Comparison of ENCODE assay signal across 17 cellular contexts in the genomic region with DNA sequence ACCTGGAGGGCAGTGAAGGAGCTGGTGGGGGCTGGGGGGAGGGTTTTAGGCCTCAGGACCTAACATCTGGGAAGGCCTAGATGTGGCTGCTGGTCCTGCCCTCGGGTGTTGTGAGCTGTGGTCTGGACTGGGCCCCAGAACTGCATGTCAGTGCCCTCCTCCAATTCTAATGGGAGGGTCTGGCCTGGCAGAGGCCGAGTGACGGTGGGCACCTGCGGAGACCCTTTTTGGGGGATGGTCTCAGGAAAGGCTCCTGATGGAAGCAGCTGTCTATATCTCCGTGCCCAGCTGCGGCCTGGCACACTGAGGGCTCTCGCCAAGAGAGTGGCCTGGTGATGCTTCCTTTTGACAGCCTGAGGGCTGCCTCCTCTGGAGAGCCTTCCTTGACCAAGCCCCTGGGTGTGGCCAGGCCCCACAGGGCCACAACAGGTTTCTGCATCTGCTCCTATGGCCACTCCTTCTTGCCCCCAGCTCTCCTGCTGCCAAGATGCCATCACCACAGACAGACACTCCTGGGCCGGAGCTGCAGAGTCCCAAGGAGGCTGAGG. TPM values are rescaled to one million over a fixed set of nuclear protein-coding genes. Genes with fewer than 3 reads are reported as not detected.
DNase-seq lines count a peak whose midpoint lies in the region; ATAC-seq, FAIRE-seq and TF ChIP-seq lines count a peak whose summit lies in the region.
"Had no signal": no experiment of that assay in that cellular context is flagged by ENCODE, and none has a peak within 500 bp of the region (broad histone marks: within the 10 kb centered on the region; RNA-seq: fewer than 3 reads in every experiment).

No MANE protein-coding gene starts in this region.

- no peaks in the 10 kb centered on the region for H3K36me3 Mint-ChIP-seq in neural crest cell (ENCODE audit: low read depth)

- TF ChIP-seq EP300 in A549 (IDR thresholded peaks at IDR 0.05) (no peak), K562 (IDR thresholded peaks at IDR 0.05; ENCODE audit: low read length) (no peak)

- H3K27ac ChIP-seq in A549 (peak overlapping the region; percentile 88 to 94), HEK293 (ENCODE audit: extremely low read depth, low read depth, low read length) (no peak overlapping the region), K562 (ENCODE audit: extremely low read depth, low read depth, low read length) (peak overlapping the region; percentile 84)
- H3K27ac ChIP-seq: HL-60 had no signal

- peak in 1 of 2 experiments; percentile 0; a peak in 1 of 6 replicates for ATAC-seq in A549
- peak; percentile 53 for ATAC-seq in K562

- BruUV-seq in K562 (replicated peaks; lab: Mats Ljungman, UMichigan) = no TSS peak

- no peak for TF ChIP-seq RAD21 in A549 (conservative IDR thresholded peaks at IDR 0.05 in 1 of 2, IDR thresholded peaks at IDR 0.05 in 1 of 2)
- no peak for TF ChIP-seq RAD21 in K562 (CRISPR knock-in tag; conservative IDR thresholded peaks at IDR 0.05 in 1 of 2, IDR thresholded peaks at IDR 0.05 in 1 of 2)

- peak overlapping the region; percentile 35 for H3K27ac Mint-ChIP-seq in neural crest cell (ENCODE audit: unreplicated experiment)

- no peaks in the 10 kb centered on the region for H4K20me1 ChIP-seq in K562 (replicated peaks; ENCODE audit: control insufficient read depth, insufficient read depth, low read length)

- H3K4me3 Mint-ChIP-seq in neural crest cell = no peak overlapping the region

- H3K9me3 ChIP-seq in A549 (no peaks in the 10 kb centered on the region), HEK293 (ENCODE audit: control insufficient read depth, insufficient read depth, low read depth, low read length) (no peaks in the 10 kb centered on the region), K562 (replicated peaks; ENCODE audit: control insufficient read depth, insufficient read depth, low read depth, low read length) (no peaks in the 10 kb centered on the region)
- H3K9me3 ChIP-seq: HAP-1, Peyer's patch, SK-N-SH had no signal

- no peaks in the 10 kb centered on the region for H3K9me1 ChIP-seq in K562 (ENCODE audit: control insufficient read depth, insufficient read depth, low read length)

- FAIRE-seq in A549 (lab: Jason Lieb, UNC) = no peak
- peak; percentile 23 for FAIRE-seq in K562 (lab: Jason Lieb, UNC)
- FAIRE-seq: HTR-8/SVneo had no signal

- H3K27me3 ChIP-seq in K562 (ENCODE audit: control insufficient read depth in 2 of 2, insufficient read depth in 2 of 2, low read length in 2 of 2) = no peaks in the 10 kb centered on the region
- H3K27me3 ChIP-seq: Peyer's patch had no signal

- H3K4me1 Mint-ChIP-seq in neural crest cell = peaks cover 7% of the 10 kb centered on the region

- no peak for DNase-seq in A549 (ENCODE audit: low read depth in 1 of 2, low spot score in 1 of 2)
- peak in 1 of 4 experiments; percentile 28 for DNase-seq in K562 (ENCODE audit: extremely low read depth in 1 of 4, low spot score in 3 of 4)
- DNase-seq in neural crest cell (ENCODE audit: low read depth, low spot score) = no peak
- no peak for DNase-seq in inferior parietal cortex (ENCODE audit: extremely low spot score)
- DNase-seq in NCI-H524 treated with DMSO at 0.1 percent for 48 hours (lab: John Stamatoyannopoulos, UW) = no peak
- DNase-seq in effector CD8-positive, alpha-beta T cell (lab: John Stamatoyannopoulos, UW) = no peak
- no peak for DNase-seq in NCI-H2196 treated with DMSO at 0.1 percent for 48 hours (lab: John Stamatoyannopoulos, UW; ENCODE audit: unreplicated experiment)
- DNase-seq: EL, NCI-H187 treated with DMSO at 0.1 percent for 48 hours, NCI-H748 treated with DMSO at 0.1 percent for 48 hours, SHP77, SK-N-SH had no signal

- no peaks in the 10 kb centered on the region for H3K9me3 Mint-ChIP-seq in neural crest cell

- peaks cover 11% of the 10 kb centered on the region; the same call in 2 of the 3 replicates for H3K79me2 ChIP-seq in K562 (ENCODE audit: control insufficient read depth, insufficient read depth, low read length)

- H3K4me1 ChIP-seq in A549 (peaks cover 57% of the 10 kb centered on the region), HEK293 (ENCODE audit: control insufficient read depth, insufficient read depth, low read length) (0 out of 2 replicates have a peak, but pooled peaks cover 2% of the 10 kb centered on the region), K562 (replicated peaks in 1 of 2; ENCODE audit: control insufficient read depth in 2 of 2, insufficient read depth in 2 of 2, low read length in 2 of 2) (peaks cover 26 to 85% of the 10 kb centered on the region in 2 experiments)
- H3K4me1 ChIP-seq: HAP-1 had no signal

- H2AFZ ChIP-seq in K562 (ENCODE audit: low read depth, low read length) = peak overlapping the region; percentile 94

- no peaks in the 10 kb centered on the region for H3K36me3 ChIP-seq in HEK293 (ENCODE audit: control insufficient read depth in 2 of 2, insufficient read depth in 1 of 2, low read length in 2 of 2)
- peaks cover 6% of the 10 kb centered on the region; the same call in 1 of the 3 replicates for H3K36me3 ChIP-seq in K562 (ENCODE audit: control insufficient read depth, insufficient read depth, low read length)
- H3K36me3 ChIP-seq: HAP-1, Peyer's patch had no signal

- TF ChIP-seq POLR2A in A549 (IDR thresholded peaks at IDR 0.05; ENCODE audit: low read length) = no peak
- TF ChIP-seq POLR2A in K562 (conservative IDR thresholded peaks at IDR 0.05) = no peak

- CTCF ChIA-PET in A549 (lab: Yijun Ruan, JAX) (interaction anchor here (0.6 to 14.0 kb wide), 10 partner anchors 8 to 406 kb away, joined by 3 to 544 read pairs (median 18); a partner anchor contains a TSS), HEK293 (lab: Yijun Ruan, JAX) (interaction anchor here (0.7 to 0.8 kb wide), 2 partner anchors 18 to 41 kb away, joined by 3 read pairs; no protein-coding TSS in a partner anchor), K562 (lab: Yijun Ruan, JAX; ENCODE audit: low intra/inter-chr PET ratio) (no interaction called here)

- POLR2A ChIA-PET in A549 (lab: Yijun Ruan, JAX) (no interaction called here), HEK293 (lab: Yijun Ruan, JAX) (no interaction called here), K562 (lab: Yijun Ruan, JAX) (interaction anchor here (0.6 to 2.0 kb wide), 3 partner anchors 11 to 29 kb away, joined by 3 to 7 read pairs (median 4); no protein-coding TSS in a partner anchor)

- in situ Hi-C loops in K562 (cut with MboI) = loop anchor here (10.0 kb wide), 1 partner anchor 195 kb away; no protein-coding TSS in a partner anchor

- 25% methylated on average over 1 of the region's 8 CpGs for WGBS in A549 (ENCODE audit: missing lambda C conversion rate)
- 45% methylated on average over 2 of the region's 8 CpGs for WGBS in K562 (ENCODE audit: insufficient coverage, low coverage, missing lambda C conversion rate)

- TF ChIP-seq CTCF in A549 (IDR thresholded peaks at IDR 0.05) (no peak), HEK293 (tag by site-specific recombination; IDR thresholded peaks at IDR 0.05) (no peak), K562 (IDR thresholded peaks at IDR 0.05 in 2 of 3, conservative IDR thresholded peaks at IDR 0.05 in 1 of 3; ENCODE audit: insufficient read depth in 2 of 3, low read depth in 1 of 3, low read length in 3 of 3) (no peak), neural crest cell (conservative IDR thresholded peaks at IDR 0.05) (no peak)

- peaks cover 17% of the 10 kb centered on the region for H3K27me3 Mint-ChIP-seq in neural crest cell (ENCODE audit: low read depth)

- peak overlapping the region; percentile 87 for H3K4me2 ChIP-seq in A549
- peak overlapping the region; percentile 85 for H3K4me2 ChIP-seq in K562 (ENCODE audit: insufficient read depth, low read length)
- H3K4me2 ChIP-seq: SK-N-SH had no signal

- intact Hi-C loops in K562 (cut with micrococcal nuclease) = no loop called here

- peak overlapping the region; percentile 62 to 91; a peak in 3 of 4 replicates for H3K9ac ChIP-seq in K562 (ENCODE audit: insufficient read depth in 1 of 2, low read depth in 2 of 2, low read length in 2 of 2)
- H3K9ac ChIP-seq: SK-N-SH had no signal

- H3K4me3 ChIP-seq in A549 (no peak overlapping the region), HEK293 (ENCODE audit: low read depth, low read length) (no peak overlapping the region), K562 (peak overlapping the region; percentile 29)
- H3K4me3 ChIP-seq: HAP-1, Peyer's patch had no signal

RNA-seq across cellular contexts. Expression of a gene that starts 5.3 kb away (rescaled TPM):
- 0.94 and 1.5 TPM in 2 replicates for polyA plus RNA-seq in A549 (2011; rRNA removed)
- 4.3 and 7.2 TPM in 2 replicates for polyA plus RNA-seq in A549 (2012; cell fraction: cytosol; rRNA removed)
- polyA plus RNA-seq in A549 (2012; cell fraction: nucleus; rRNA removed) = 15.2 and 17.0 TPM in 2 replicates
- 4.3 to 4.9 TPM (median 4.7 TPM) in 3 replicates for polyA plus RNA-seq in A549 (2017; fragmentation: RNase III; extraction: RNeasy Plus Mini Kit Qiagen cat#74134 plus additional on column Dnase treatment)
- polyA minus RNA-seq in A549 (2011; rRNA and poly(A)+ RNA removed) = 1.2 and 2.7 TPM in 2 replicates
- total RNA-seq in K562 (2011; cell fraction: chromatin; rRNA removed; ENCODE audit: low replicate concordance) = 7.7 and 24.3 TPM in 2 replicates
- 22.4 and 23.0 TPM in 2 replicates for total RNA-seq in K562 (2011; cell fraction: nucleolus; rRNA removed)
- total RNA-seq in K562 (2011; cell fraction: nucleoplasm; rRNA removed) = 13.8 and 17.9 TPM in 2 replicates
- total RNA-seq in K562 (2014; rRNA removed) = 3.5 and 5.6 TPM in 2 replicates
- total RNA-seq in K562 (2014; rRNA removed; fragmentation: Illumina TruSeq; extraction: Trizol) = 0.33 TPM in 1 of 2 replicates, not detected in the other
- total RNA-seq in K562 (2015; rRNA removed; fragmentation: Illumina TruSeq; extraction: Trizol) = 0.83 and 1.6 TPM in 2 replicates
- total RNA-seq in K562 (2021) = 5.4 and 6.7 TPM in 2 replicates
- 1.1 and 2.0 TPM in 2 replicates for polyA plus RNA-seq in K562 (2011; rRNA removed)
- polyA plus RNA-seq in K562 (2011; cell fraction: cytosol; rRNA removed) = 1.6 and 3.7 TPM in 2 replicates
- 8.4 and 18.9 TPM in 2 replicates for polyA plus RNA-seq in K562 (2011; cell fraction: nucleus; rRNA removed)
- polyA plus RNA-seq in K562 (2012) = 1.8 and 2.2 TPM in 2 replicates
- polyA plus RNA-seq in K562 (2014; fragmentation: Illumina TruSeq; extraction: Trizol) = 0.25 and 0.97 TPM in 2 replicates
- polyA plus RNA-seq in K562 (2014; fragmentation: Nextera tagmentation; extraction: Ambion mirVana) = under 1 TPM in 1 of 2 experiments, not detected in 1; 0.10 TPM
- polyA plus RNA-seq in K562 (2014; rRNA removed) = 6.2 and 11.7 TPM in 2 replicates
- polyA minus RNA-seq in K562 (2011; rRNA and poly(A)+ RNA removed) = 0.21 TPM in 1 of 2 replicates, not detected in the other
- polyA minus RNA-seq in K562 (2011; cell fraction: cytosol; rRNA and poly(A)+ RNA removed) = 2.5 and 2.9 TPM in 2 replicates
- 3.1 and 5.0 TPM in 2 replicates for polyA minus RNA-seq in K562 (2011; cell fraction: nucleus; rRNA and poly(A)+ RNA removed)
- total RNA-seq in neural crest cell = not detected in 2 replicates

RNA-seq across cellular contexts. Expression of a gene that starts 15.8 kb away (rescaled TPM):
- polyA plus RNA-seq in A549 (2011; rRNA removed) (not detected in 2 replicates), A549 (2017; fragmentation: RNase III; extraction: RNeasy Plus Mini Kit Qiagen cat#74134 plus additional on column Dnase treatment) (not detected in 3 replicates), K562 (2011; rRNA removed) (not detected in 2 replicates), K562 (2014; fragmentation: Illumina TruSeq; extraction: Trizol) (not detected in 2 replicates), K562 (2014; fragmentation: Nextera tagmentation; extraction: Ambion mirVana) (not detected), K562 (2014; rRNA removed) (not detected in 2 replicates)
- polyA plus RNA-seq in A549 (2012; cell fraction: cytosol; rRNA removed) = 0.06 and 0.08 TPM in 2 replicates
- not detected in 2 replicates for polyA plus RNA-seq in A549 (2012; cell fraction: nucleus; rRNA removed)
- polyA minus RNA-seq in A549 (2011; rRNA and poly(A)+ RNA removed) = not detected in 2 replicates
- total RNA-seq in K562 (2011; cell fraction: chromatin; rRNA removed; ENCODE audit: low replicate concordance) = not detected in 2 replicates
- total RNA-seq in K562 (2011; cell fraction: nucleolus; rRNA removed) = not detected in 2 replicates
- total RNA-seq in K562 (2011; cell fraction: nucleoplasm; rRNA removed) = not detected in 2 replicates
- total RNA-seq in K562 (2014; rRNA removed) (not detected in 2 replicates), K562 (2014; rRNA removed; fragmentation: Illumina TruSeq; extraction: Trizol) (not detected in 2 replicates), K562 (2015; rRNA removed; fragmentation: Illumina TruSeq; extraction: Trizol) (not detected in 2 replicates), K562 (2021) (not detected in 2 replicates), neural crest cell (not detected in 2 replicates)
- polyA plus RNA-seq in K562 (2011; cell fraction: cytosol; rRNA removed) = 0.30 TPM in 1 of 2 replicates, not detected in the other
- polyA plus RNA-seq in K562 (2011; cell fraction: nucleus; rRNA removed) = not detected in 2 replicates
- polyA plus RNA-seq in K562 (2012) = not detected in 2 replicates
- polyA minus RNA-seq in K562 (2011; rRNA and poly(A)+ RNA removed) = not detected in 2 replicates
- not detected in 2 replicates for polyA minus RNA-seq in K562 (2011; cell fraction: cytosol; rRNA and poly(A)+ RNA removed)
- polyA minus RNA-seq in K562 (2011; cell fraction: nucleus; rRNA and poly(A)+ RNA removed) = not detected in 2 replicates
- total RNA-seq: Peyer's patch had no signal
- polyA plus RNA-seq: SK-N-SH had no signal

RNA-seq across cellular contexts. Expression of a gene that starts 23.5 kb away (rescaled TPM):
- polyA plus RNA-seq in A549 (2011; rRNA removed) (222 and 249 TPM in 2 replicates), A549 (2017; fragmentation: RNase III; extraction: RNeasy Plus Mini Kit Qiagen cat#74134 plus additional on column Dnase treatment) (254 to 344 TPM (median 332 TPM) in 3 replicates), K562 (2011; rRNA removed) (22.6 and 35.4 TPM in 2 replicates), K562 (2014; fragmentation: Illumina TruSeq; extraction: Trizol) (42.7 and 59.7 TPM in 2 replicates), K562 (2014; fragmentation: Nextera tagmentation; extraction: Ambion mirVana) (10 to 100 TPM; 44.6 to 49.7 TPM), K562 (2014; rRNA removed) (47.6 and 63.5 TPM in 2 replicates)
- polyA plus RNA-seq in A549 (2012; cell fraction: cytosol; rRNA removed) = 330 and 432 TPM in 2 replicates
- 944 and 1,061 TPM in 2 replicates for polyA plus RNA-seq in A549 (2012; cell fraction: nucleus; rRNA removed)
- 229 and 304 TPM in 2 replicates for polyA minus RNA-seq in A549 (2011; rRNA and poly(A)+ RNA removed)
- 31.9 and 75.4 TPM in 2 replicates for total RNA-seq in K562 (2011; cell fraction: chromatin; rRNA removed; ENCODE audit: low replicate concordance)
- total RNA-seq in K562 (2011; cell fraction: nucleolus; rRNA removed) = 55.1 and 66.9 TPM in 2 replicates
- total RNA-seq in K562 (2011; cell fraction: nucleoplasm; rRNA removed) = 38.6 and 39.3 TPM in 2 replicates
- total RNA-seq in K562 (2014; rRNA removed) (39.5 and 46.0 TPM in 2 replicates), K562 (2014; rRNA removed; fragmentation: Illumina TruSeq; extraction: Trizol) (20.8 and 23.7 TPM in 2 replicates), K562 (2015; rRNA removed; fragmentation: Illumina TruSeq; extraction: Trizol) (68.6 and 70.2 TPM in 2 replicates), K562 (2021) (52.7 and 61.2 TPM in 2 replicates), neural crest cell (11.6 and 12.8 TPM in 2 replicates)
- polyA plus RNA-seq in K562 (2011; cell fraction: cytosol; rRNA removed) = 30.5 and 40.8 TPM in 2 replicates
- polyA plus RNA-seq in K562 (2011; cell fraction: nucleus; rRNA removed) = 171 and 203 TPM in 2 replicates
- polyA plus RNA-seq in K562 (2012) = 33.8 and 69.4 TPM in 2 replicates
- 8.9 and 13.3 TPM in 2 replicates for polyA minus RNA-seq in K562 (2011; rRNA and poly(A)+ RNA removed)
- polyA minus RNA-seq in K562 (2011; cell fraction: cytosol; rRNA and poly(A)+ RNA removed) = 25.6 and 31.0 TPM in 2 replicates
- 17.0 and 18.2 TPM in 2 replicates for polyA minus RNA-seq in K562 (2011; cell fraction: nucleus; rRNA and poly(A)+ RNA removed)

RNA-seq across cellular contexts. Expression of a gene that starts 42.5 kb away (rescaled TPM):
- polyA plus RNA-seq in A549 (2011; rRNA removed) = 57.1 and 105 TPM in 2 replicates
- 72.4 and 91.1 TPM in 2 replicates for polyA plus RNA-seq in A549 (2012; cell fraction: cytosol; rRNA removed)
- 197 and 207 TPM in 2 replicates for polyA plus RNA-seq in A549 (2012; cell fraction: nucleus; rRNA removed)
- polyA plus RNA-seq in A549 (2017; fragmentation: RNase III; extraction: RNeasy Plus Mini Kit Qiagen cat#74134 plus additional on column Dnase treatment) = 56.0 to 56.4 TPM (median 56.0 TPM) in 3 replicates
- polyA minus RNA-seq in A549 (2011; rRNA and poly(A)+ RNA removed) = 176 and 179 TPM in 2 replicates
- 119 and 196 TPM in 2 replicates for total RNA-seq in K562 (2011; cell fraction: chromatin; rRNA removed; ENCODE audit: low replicate concordance)
- 64.6 and 73.0 TPM in 2 replicates for total RNA-seq in K562 (2011; cell fraction: nucleolus; rRNA removed)
- total RNA-seq in K562 (2011; cell fraction: nucleoplasm; rRNA removed) = 59.7 and 71.4 TPM in 2 replicates
- 12.6 and 15.1 TPM in 2 replicates for total RNA-seq in K562 (2014; rRNA removed)
- 8.8 and 9.0 TPM in 2 replicates for total RNA-seq in K562 (2014; rRNA removed; fragmentation: Illumina TruSeq; extraction: Trizol)
- 8.7 and 9.7 TPM in 2 replicates for total RNA-seq in K562 (2015; rRNA removed; fragmentation: Illumina TruSeq; extraction: Trizol)
- total RNA-seq in K562 (2021) = 19.6 and 24.3 TPM in 2 replicates
- 19.5 and 22.9 TPM in 2 replicates for polyA plus RNA-seq in K562 (2011; rRNA removed)
- 11.9 and 18.9 TPM in 2 replicates for polyA plus RNA-seq in K562 (2011; cell fraction: cytosol; rRNA removed)
- 48.6 and 73.5 TPM in 2 replicates for polyA plus RNA-seq in K562 (2011; cell fraction: nucleus; rRNA removed)
- 17.6 and 18.7 TPM in 2 replicates for polyA plus RNA-seq in K562 (2012)
- 16.5 and 17.0 TPM in 2 replicates for polyA plus RNA-seq in K562 (2014; fragmentation: Illumina TruSeq; extraction: Trizol)
- polyA plus RNA-seq in K562 (2014; fragmentation: Nextera tagmentation; extraction: Ambion mirVana) = under 1 TPM; 0.07 to 0.25 TPM
- 13.9 and 15.0 TPM in 2 replicates for polyA plus RNA-seq in K562 (2014; rRNA removed)
- polyA minus RNA-seq in K562 (2011; rRNA and poly(A)+ RNA removed) = 18.5 and 26.6 TPM in 2 replicates
- polyA minus RNA-seq in K562 (2011; cell fraction: cytosol; rRNA and poly(A)+ RNA removed) = 21.0 and 21.4 TPM in 2 replicates
- 22.5 and 33.5 TPM in 2 replicates for polyA minus RNA-seq in K562 (2011; cell fraction: nucleus; rRNA and poly(A)+ RNA removed)
- total RNA-seq in neural crest cell = 94.4 and 94.8 TPM in 2 replicates
